In genomic region chr10:5555031-5555510, GRCh38 we compare ENCODE assay signal across 20 cellular contexts. TPM values are rescaled to one million over a fixed set of nuclear protein-coding genes. Genes with fewer than 3 reads are reported as not detected.
DNase-seq lines count a peak whose midpoint lies in the region; ATAC-seq, FAIRE-seq and TF ChIP-seq lines count a peak whose summit lies in the region.
"Had no signal": no experiment of that assay in that cellular context is flagged by ENCODE, and none has a peak within 500 bp of the region (broad histone marks: within the 10 kb centered on the region; RNA-seq: fewer than 3 reads in every experiment).

No MANE protein-coding gene starts in this region.

- H3K4me1 Mint-ChIP-seq in Calu3 (ENCODE audit: low read depth, unreplicated experiment) (peaks cover 16% of the 10 kb centered on the region), astrocyte (ENCODE audit: low read depth, unreplicated experiment) (peaks cover 59% of the 10 kb centered on the region)
- H3K4me1 Mint-ChIP-seq in stimulated activated memory B cell treated with anti-CD40 and anti-IgM and Interleukin-4, amounts not matched to agents 10 μg/mL and 1 μg/mL and 100 μg/mL, for 72 hours = peaks cover 20% of the 10 kb centered on the region

- ATAC-seq in HepG2 (no peak), HG02884 (IDR thresholded peaks at IDR 0.05; ENCODE audit: unreplicated experiment) (no peak)
- ATAC-seq in stimulated activated memory B cell treated with anti-CD40 and anti-IgM and Interleukin-4, amounts not matched to agents 10 μg/mL and 1 μg/mL and 100 μg/mL, for 72 hours = no peak
- ATAC-seq: HCT116; naive thymus-derived CD4-positive, alpha-beta T cell; psoas muscle had no signal

- H3K27me3 ChIP-seq in astrocyte (ENCODE audit: insufficient read depth, low read length) (no peaks in the 10 kb centered on the region), HepG2 (ENCODE audit: control insufficient read depth in 1 of 2, insufficient read depth in 2 of 2, low read length in 2 of 2) (no peaks in the 10 kb centered on the region), sigmoid colon (no peaks in the 10 kb centered on the region)
- H3K27me3 ChIP-seq: body of pancreas, gastrocnemius medialis had no signal

- H3K27me3 Mint-ChIP-seq in Calu3 (ENCODE audit: unreplicated experiment) (no peaks in the 10 kb centered on the region), astrocyte (ENCODE audit: low read depth, unreplicated experiment) (peaks cover 2% of the 10 kb centered on the region)
- H3K27me3 Mint-ChIP-seq in stimulated activated memory B cell treated with anti-CD40 and anti-IgM and Interleukin-4, amounts not matched to agents 10 μg/mL and 1 μg/mL and 100 μg/mL, for 72 hours = peaks cover 31% of the 10 kb centered on the region

- BruUV-seq in Calu3 (replicated peaks; lab: Mats Ljungman, UMichigan) = no TSS peak
- no TSS peak for BruUV-seq in HepG2 (replicated peaks; lab: Mats Ljungman, UMichigan)

- no peak for FAIRE-seq in astrocyte (lab: Jason Lieb, UNC)
- FAIRE-seq in HepG2 (lab: Jason Lieb, UNC) = no peak

- H4K20me1 ChIP-seq in astrocyte (ENCODE audit: insufficient read depth, low read length) = no peaks in the 10 kb centered on the region
- no peaks in the 10 kb centered on the region for H4K20me1 ChIP-seq in HepG2 (ENCODE audit: insufficient read depth, low read length)

- no peak for TF ChIP-seq RAD21 in HepG2 (CRISPR knock-in tag; IDR thresholded peaks at IDR 0.05)

- H3K9me3 ChIP-seq in astrocyte (ENCODE audit: insufficient read depth, low read depth, low read length) = no peaks in the 10 kb centered on the region
- H3K9me3 ChIP-seq in HepG2 (ENCODE audit: low read length) = no peaks in the 10 kb centered on the region
- H3K9me3 ChIP-seq in sigmoid colon = no peaks in the 10 kb centered on the region
- H3K9me3 ChIP-seq: body of pancreas, gastrocnemius medialis, psoas muscle had no signal

- 99% methylated on average over 14 of the region's 18 CpGs for WGBS in HepG2 (ENCODE audit: low lambda C conversion rate)
- 83 to 92% methylated on average over 18 of the region's 18 CpGs for WGBS in sigmoid colon, 2 donors

- H3K4me2 ChIP-seq in astrocyte (ENCODE audit: low read length) (no peak overlapping the region), HepG2 (ENCODE audit: low read depth, low read length) (no peak overlapping the region; the same call in 1 of the 2 replicates)

- H3K4me3 ChIP-seq in astrocyte (ENCODE audit: insufficient read depth, low read depth, low read length) (no peak overlapping the region), HepG2 (replicated peaks in 1 of 3; ENCODE audit: insufficient read depth in 1 of 3, low read depth in 2 of 3, low read length in 3 of 3) (no peak overlapping the region), sigmoid colon (no peak overlapping the region)
- H3K4me3 ChIP-seq: body of pancreas, gastrocnemius medialis, psoas muscle had no signal

- CTCF ChIA-PET in Calu3 (lab: Charles Lee) (interaction anchor here (0.5 to 0.9 kb wide), 3 partner anchors 55 to 99 kb away, joined by 3 to 7 read pairs (median 4); no protein-coding TSS in a partner anchor), HepG2 (lab: Yijun Ruan, JAX; ENCODE audit: low intra/inter-chr PET ratio, low total read pairs) (no interaction called here)

- H3K4me1 ChIP-seq in astrocyte (ENCODE audit: insufficient read depth, low read length) = peaks cover 58% of the 10 kb centered on the region
- H3K4me1 ChIP-seq in HepG2 (ENCODE audit: insufficient read depth, low read length) = peaks cover 87% of the 10 kb centered on the region
- peaks cover 0 to 69% (median 68%) of the 10 kb centered on the region in 4 donors for H3K4me1 ChIP-seq in sigmoid colon
- H3K4me1 ChIP-seq: psoas muscle had no signal

- no peaks in the 10 kb centered on the region for H3K36me3 ChIP-seq in astrocyte (ENCODE audit: insufficient read depth, low read length)
- no peaks in the 10 kb centered on the region for H3K36me3 ChIP-seq in HepG2 (replicated peaks in 1 of 2; ENCODE audit: control insufficient read depth in 1 of 2, insufficient read depth in 2 of 2, low read length in 2 of 2)
- no peaks in the 10 kb centered on the region for H3K36me3 ChIP-seq in sigmoid colon
- H3K36me3 ChIP-seq: gastrocnemius medialis had no signal

- H3K27ac Mint-ChIP-seq in Calu3 (ENCODE audit: unreplicated experiment) (peak overlapping the region; percentile 42), astrocyte (ENCODE audit: unreplicated experiment) (peak overlapping the region; percentile 66)
- H3K27ac Mint-ChIP-seq in stimulated activated memory B cell treated with anti-CD40 and anti-IgM and Interleukin-4, amounts not matched to agents 10 μg/mL and 1 μg/mL and 100 μg/mL, for 72 hours = no peak overlapping the region

- POLR2A ChIA-PET in HepG2 (lab: Yijun Ruan, JAX) = interaction anchor here (1.0 to 2.1 kb wide), 8 partner anchors 13 to 108 kb away, joined by 3 to 11 read pairs (median 4); no protein-coding TSS in a partner anchor

- no peaks in the 10 kb centered on the region for H3K9me3 Mint-ChIP-seq in Calu3 (ENCODE audit: low read depth, unreplicated experiment)
- no peaks in the 10 kb centered on the region for H3K9me3 Mint-ChIP-seq in astrocyte (ENCODE audit: unreplicated experiment)
- no peaks in the 10 kb centered on the region for H3K9me3 Mint-ChIP-seq in stimulated activated memory B cell treated with anti-CD40 and anti-IgM and Interleukin-4, amounts not matched to agents 10 μg/mL and 1 μg/mL and 100 μg/mL, for 72 hours

- intact Hi-C loops in Calu3 (cut with micrococcal nuclease; ENCODE audit: unreplicated experiment) (no loop called here), HepG2 (cut with micrococcal nuclease; ENCODE audit: unreplicated experiment) (no loop called here), sigmoid colon (cut with DNase I) (no loop called here)

- peaks cover 12% of the 10 kb centered on the region for H3K36me3 Mint-ChIP-seq in Calu3 (ENCODE audit: insufficient read depth, unreplicated experiment)
- no peaks in the 10 kb centered on the region for H3K36me3 Mint-ChIP-seq in astrocyte (ENCODE audit: low read depth, unreplicated experiment)
- no peaks in the 10 kb centered on the region for H3K36me3 Mint-ChIP-seq in stimulated activated memory B cell treated with anti-CD40 and anti-IgM and Interleukin-4, amounts not matched to agents 10 μg/mL and 1 μg/mL and 100 μg/mL, for 72 hours

- in situ Hi-C loops in HepG2 (cut with HindIII; ENCODE audit: extremely low pct_ligation_motif_present, low pct_unique_long_range_greater_than_20kb) = no loop called here
- in situ Hi-C loops in KBM-7 (cut with MboI; ENCODE audit: low pct_unique_long_range_greater_than_20kb, low sequenced_read_pairs) = no loop called here

- TF ChIP-seq EP300 in HepG2 (IDR thresholded peaks at IDR 0.05; ENCODE audit: low read depth in 2 of 2, low read length in 2 of 2) = no peak
- TF ChIP-seq EP300 in HepG2 (CRISPR knock-in tag; IDR thresholded peaks at IDR 0.05; ENCODE audit: borderline replicate concordance) = no peak
- TF ChIP-seq EP300 in sigmoid colon (IDR thresholded peaks at IDR 0.05) = no peak

- DNase-seq in Calu3 (no peak), astrocyte (ENCODE audit: low read depth) (no peak), HepG2 (ENCODE audit: low spot score) (no peak), sigmoid colon (peak; percentile 63), ureter (ENCODE audit: low spot score) (no peak), KBM-7 (no peak)
- DNase-seq: activated CD4-positive, alpha-beta T cell treated with anti-CD3 and anti-CD28 coated beads, Interleukin-2, amount 50 U/mL, for 4 hours; activated naive CD4-positive, alpha-beta T cell treated with anti-CD3 and anti-CD28 coated beads, Interleukin-2, amount 50 U/mL, for 16 hours; gastrocnemius medialis; naive thymus-derived CD4-positive, alpha-beta T cell; NCI-H510A treated with DMSO at 0.1 percent for 48 hours; SHP77 treated with DMSO at 0.1 percent for 48 hours; T-helper 1 cell had no signal

- H3K9ac ChIP-seq in astrocyte (ENCODE audit: low read length) (no peak overlapping the region), HepG2 (ENCODE audit: insufficient read depth, low read depth, low read length) (no peak overlapping the region)

- TF ChIP-seq CTCF in Calu3 (IDR thresholded peaks at IDR 0.05; ENCODE audit: unreplicated experiment) (no peak), astrocyte (IDR thresholded peaks at IDR 0.05; ENCODE audit: insufficient read depth, low read depth, low read length) (no peak), HepG2 (CRISPR knock-in tag; IDR thresholded peaks at IDR 0.05) (no peak), sigmoid colon (IDR thresholded peaks at IDR 0.05) (no peak)

- H3K27ac ChIP-seq in astrocyte (ENCODE audit: low read depth, low read length) (no peak overlapping the region), HepG2 (ENCODE audit: extremely low read length, insufficient read depth, low read length) (peak overlapping the region; percentile 68), sigmoid colon (peak overlapping the region; percentile 61 to 83 (median 78))
- H3K27ac ChIP-seq: gastrocnemius medialis, psoas muscle had no signal

- H3K79me2 ChIP-seq in astrocyte (ENCODE audit: insufficient read depth, low read length) (no peaks in the 10 kb centered on the region), HepG2 (ENCODE audit: insufficient read depth, low read length) (no peaks in the 10 kb centered on the region)

- no peak overlapping the region for H3K4me3 Mint-ChIP-seq in Calu3 (ENCODE audit: low read depth, unreplicated experiment)
- no peak overlapping the region for H3K4me3 Mint-ChIP-seq in astrocyte (ENCODE audit: unreplicated experiment)
- H3K4me3 Mint-ChIP-seq in stimulated activated memory B cell treated with anti-CD40 and anti-IgM and Interleukin-4, amounts not matched to agents 10 μg/mL and 1 μg/mL and 100 μg/mL, for 72 hours = no peak overlapping the region

- TF ChIP-seq POLR2A in HepG2 (IDR thresholded peaks at IDR 0.05; ENCODE audit: insufficient read depth in 1 of 2, low read depth in 2 of 2, low read length in 2 of 2) (no peak), sigmoid colon (IDR thresholded peaks at IDR 0.05) (no peak)

- H2AFZ ChIP-seq in astrocyte (ENCODE audit: low read depth, low read length) (no peak overlapping the region), HepG2 (ENCODE audit: low read length) (no peak overlapping the region)

RNA-seq across cellular contexts. Expression of gene CALML3, which starts 30.3 kb away (rescaled TPM):
- total RNA-seq in Calu3 (2022) (not detected in 2 replicates), astrocyte (not detected in 2 replicates), HepG2 (2016; rRNA removed; fragmentation: Illumina TruSeq; extraction: Trizol) (not detected in 2 replicates), sigmoid colon (not detected), ureter (not detected)
- not detected in 2 replicates for total RNA-seq in HepG2 (2016; cell fraction: cytosol; rRNA removed; fragmentation: Illumina TruSeq; extraction: Trizol; ENCODE audit: low read depth)
- total RNA-seq in HepG2 (2016; cell fraction: insoluble cytoplasmic fraction; rRNA removed; fragmentation: Illumina TruSeq; extraction: Trizol) = not detected in 2 replicates
- total RNA-seq in HepG2 (2016; cell fraction: membrane; rRNA removed; fragmentation: Illumina TruSeq; extraction: Trizol) = not detected in 2 replicates
- not detected in 2 replicates for total RNA-seq in HepG2 (2016; cell fraction: nucleus; rRNA removed; fragmentation: Illumina TruSeq; extraction: Trizol)
- polyA plus RNA-seq in HepG2 (2011; rRNA removed) (not detected in 2 replicates), sigmoid colon (under 1 TPM in 1 of 3 donors, not detected in 2; 0.15 TPM)
- polyA plus RNA-seq in HepG2 (2011; cell fraction: cytosol; rRNA removed) = not detected in 2 replicates
- not detected in 2 replicates for polyA plus RNA-seq in HepG2 (2011; cell fraction: nucleus; rRNA removed)
- polyA plus RNA-seq in HepG2 (2012) = not detected in 2 replicates
- not detected in 2 replicates for polyA plus RNA-seq in HepG2 (2016; cell fraction: cytosol; fragmentation: Illumina TruSeq; extraction: Trizol; ENCODE audit: low read depth)
- not detected in 2 replicates for polyA plus RNA-seq in HepG2 (2016; cell fraction: insoluble cytoplasmic fraction; fragmentation: Illumina TruSeq; extraction: Trizol; ENCODE audit: low read depth)
- polyA plus RNA-seq in HepG2 (2016; cell fraction: membrane; fragmentation: Illumina TruSeq; extraction: Trizol; ENCODE audit: low read depth) = not detected in 2 replicates
- polyA plus RNA-seq in HepG2 (2016; cell fraction: nucleus; fragmentation: Illumina TruSeq; extraction: Trizol; ENCODE audit: insufficient read depth, low read depth) = not detected in 2 replicates
- not detected in 2 replicates for polyA minus RNA-seq in HepG2 (2011; rRNA and poly(A)+ RNA removed; ENCODE audit: low replicate concordance)
- polyA minus RNA-seq in HepG2 (2011; cell fraction: cytosol; rRNA and poly(A)+ RNA removed) = not detected in 2 replicates
- polyA minus RNA-seq in HepG2 (2011; cell fraction: nucleus; rRNA and poly(A)+ RNA removed) = not detected in 2 replicates
- total RNA-seq: body of pancreas; dermis blood vessel endothelial cell; gastrocnemius medialis; naive thymus-derived CD4-positive, alpha-beta T cell; psoas muscle; urinary bladder had no signal
- polyA plus RNA-seq: naive thymus-derived CD4-positive, alpha-beta T cell; urinary bladder had no signal

RNA-seq across cellular contexts. Expression of gene CALML5, which starts 55.7 kb away (rescaled TPM):
- total RNA-seq in Calu3 (2022) = not detected in 2 replicates
- total RNA-seq in astrocyte = not detected in 2 replicates
- not detected in 2 replicates for total RNA-seq in HepG2 (2016; rRNA removed; fragmentation: Illumina TruSeq; extraction: Trizol)
- not detected in 2 replicates for total RNA-seq in HepG2 (2016; cell fraction: cytosol; rRNA removed; fragmentation: Illumina TruSeq; extraction: Trizol; ENCODE audit: low read depth)
- not detected in 2 replicates for total RNA-seq in HepG2 (2016; cell fraction: insoluble cytoplasmic fraction; rRNA removed; fragmentation: Illumina TruSeq; extraction: Trizol)
- total RNA-seq in HepG2 (2016; cell fraction: membrane; rRNA removed; fragmentation: Illumina TruSeq; extraction: Trizol) = not detected in 2 replicates
- total RNA-seq in HepG2 (2016; cell fraction: nucleus; rRNA removed; fragmentation: Illumina TruSeq; extraction: Trizol) = not detected in 2 replicates
- polyA plus RNA-seq in HepG2 (2011; rRNA removed) = not detected in 2 replicates
- not detected in 2 replicates for polyA plus RNA-seq in HepG2 (2011; cell fraction: cytosol; rRNA removed)
- not detected in 2 replicates for polyA plus RNA-seq in HepG2 (2011; cell fraction: nucleus; rRNA removed)
- polyA plus RNA-seq in HepG2 (2012) = not detected in 2 replicates
- polyA plus RNA-seq in HepG2 (2016; cell fraction: cytosol; fragmentation: Illumina TruSeq; extraction: Trizol; ENCODE audit: low read depth) = not detected in 2 replicates
- polyA plus RNA-seq in HepG2 (2016; cell fraction: insoluble cytoplasmic fraction; fragmentation: Illumina TruSeq; extraction: Trizol; ENCODE audit: low read depth) = not detected in 2 replicates
- polyA plus RNA-seq in HepG2 (2016; cell fraction: membrane; fragmentation: Illumina TruSeq; extraction: Trizol; ENCODE audit: low read depth) = not detected in 2 replicates
- not detected in 2 replicates for polyA plus RNA-seq in HepG2 (2016; cell fraction: nucleus; fragmentation: Illumina TruSeq; extraction: Trizol; ENCODE audit: insufficient read depth, low read depth)
- not detected in 2 replicates for polyA minus RNA-seq in HepG2 (2011; rRNA and poly(A)+ RNA removed; ENCODE audit: low replicate concordance)
- polyA minus RNA-seq in HepG2 (2011; cell fraction: cytosol; rRNA and poly(A)+ RNA removed) = not detected in 2 replicates
- not detected in 2 replicates for polyA minus RNA-seq in HepG2 (2011; cell fraction: nucleus; rRNA and poly(A)+ RNA removed)
- not detected for total RNA-seq in sigmoid colon
- not detected for polyA plus RNA-seq in sigmoid colon
- total RNA-seq in ureter = not detected
- total RNA-seq: body of pancreas; dermis blood vessel endothelial cell; gastrocnemius medialis; naive thymus-derived CD4-positive, alpha-beta T cell; psoas muscle; urinary bladder had no signal
- polyA plus RNA-seq: naive thymus-derived CD4-positive, alpha-beta T cell; psoas muscle; urinary bladder had no signal
